Comparison of ENCODE assay signal across 1 cellular context in the genomic region with DNA sequence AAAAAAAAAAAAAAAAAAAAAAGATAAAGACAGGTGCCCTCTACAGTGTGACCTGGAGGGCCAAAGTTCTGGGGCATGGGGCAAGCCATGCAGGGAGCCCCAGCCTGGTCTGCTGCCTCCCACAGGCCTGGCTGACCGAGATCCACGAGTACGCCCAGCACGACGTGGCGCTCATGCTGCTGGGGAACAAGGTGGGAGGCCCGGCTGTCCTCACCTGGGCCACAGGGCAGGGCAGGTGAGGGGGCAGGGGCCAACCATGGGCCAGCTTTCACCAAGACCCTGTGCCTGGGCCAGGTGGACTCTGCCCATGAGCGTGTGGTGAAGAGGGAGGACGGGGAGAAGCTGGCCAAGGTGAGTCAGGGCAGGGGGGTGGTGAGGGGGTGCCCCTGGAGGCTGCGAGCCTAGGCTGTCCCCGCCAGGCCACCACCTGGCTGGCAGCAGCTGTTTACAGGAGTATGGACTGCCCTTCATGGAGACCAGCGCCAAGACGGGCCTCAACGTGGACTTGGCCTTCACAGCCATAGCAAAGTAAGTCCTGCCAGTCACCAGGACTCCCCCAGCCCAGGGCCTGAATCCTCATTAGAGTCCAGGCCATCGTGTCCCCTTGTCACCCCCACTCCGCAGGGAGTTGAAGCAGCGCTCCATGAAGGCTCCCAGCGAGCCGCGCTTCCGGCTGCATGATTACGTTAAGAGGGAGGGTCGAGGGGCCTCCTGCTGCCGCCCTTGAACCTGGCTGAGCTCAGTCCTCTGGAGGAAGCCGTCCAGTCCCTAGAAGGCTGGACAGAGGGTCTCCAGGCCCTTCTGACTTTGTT.
TF ChIP-seq lines count a peak whose summit lies in the region.

No MANE protein-coding gene starts in this region.

TF ChIP-seq in HepG2, 621 proteins besides CTCF, POLR2A, EP300 and RAD21 (continued from another document and continues in another):
- TF ChIP-seq, protein P1, sequence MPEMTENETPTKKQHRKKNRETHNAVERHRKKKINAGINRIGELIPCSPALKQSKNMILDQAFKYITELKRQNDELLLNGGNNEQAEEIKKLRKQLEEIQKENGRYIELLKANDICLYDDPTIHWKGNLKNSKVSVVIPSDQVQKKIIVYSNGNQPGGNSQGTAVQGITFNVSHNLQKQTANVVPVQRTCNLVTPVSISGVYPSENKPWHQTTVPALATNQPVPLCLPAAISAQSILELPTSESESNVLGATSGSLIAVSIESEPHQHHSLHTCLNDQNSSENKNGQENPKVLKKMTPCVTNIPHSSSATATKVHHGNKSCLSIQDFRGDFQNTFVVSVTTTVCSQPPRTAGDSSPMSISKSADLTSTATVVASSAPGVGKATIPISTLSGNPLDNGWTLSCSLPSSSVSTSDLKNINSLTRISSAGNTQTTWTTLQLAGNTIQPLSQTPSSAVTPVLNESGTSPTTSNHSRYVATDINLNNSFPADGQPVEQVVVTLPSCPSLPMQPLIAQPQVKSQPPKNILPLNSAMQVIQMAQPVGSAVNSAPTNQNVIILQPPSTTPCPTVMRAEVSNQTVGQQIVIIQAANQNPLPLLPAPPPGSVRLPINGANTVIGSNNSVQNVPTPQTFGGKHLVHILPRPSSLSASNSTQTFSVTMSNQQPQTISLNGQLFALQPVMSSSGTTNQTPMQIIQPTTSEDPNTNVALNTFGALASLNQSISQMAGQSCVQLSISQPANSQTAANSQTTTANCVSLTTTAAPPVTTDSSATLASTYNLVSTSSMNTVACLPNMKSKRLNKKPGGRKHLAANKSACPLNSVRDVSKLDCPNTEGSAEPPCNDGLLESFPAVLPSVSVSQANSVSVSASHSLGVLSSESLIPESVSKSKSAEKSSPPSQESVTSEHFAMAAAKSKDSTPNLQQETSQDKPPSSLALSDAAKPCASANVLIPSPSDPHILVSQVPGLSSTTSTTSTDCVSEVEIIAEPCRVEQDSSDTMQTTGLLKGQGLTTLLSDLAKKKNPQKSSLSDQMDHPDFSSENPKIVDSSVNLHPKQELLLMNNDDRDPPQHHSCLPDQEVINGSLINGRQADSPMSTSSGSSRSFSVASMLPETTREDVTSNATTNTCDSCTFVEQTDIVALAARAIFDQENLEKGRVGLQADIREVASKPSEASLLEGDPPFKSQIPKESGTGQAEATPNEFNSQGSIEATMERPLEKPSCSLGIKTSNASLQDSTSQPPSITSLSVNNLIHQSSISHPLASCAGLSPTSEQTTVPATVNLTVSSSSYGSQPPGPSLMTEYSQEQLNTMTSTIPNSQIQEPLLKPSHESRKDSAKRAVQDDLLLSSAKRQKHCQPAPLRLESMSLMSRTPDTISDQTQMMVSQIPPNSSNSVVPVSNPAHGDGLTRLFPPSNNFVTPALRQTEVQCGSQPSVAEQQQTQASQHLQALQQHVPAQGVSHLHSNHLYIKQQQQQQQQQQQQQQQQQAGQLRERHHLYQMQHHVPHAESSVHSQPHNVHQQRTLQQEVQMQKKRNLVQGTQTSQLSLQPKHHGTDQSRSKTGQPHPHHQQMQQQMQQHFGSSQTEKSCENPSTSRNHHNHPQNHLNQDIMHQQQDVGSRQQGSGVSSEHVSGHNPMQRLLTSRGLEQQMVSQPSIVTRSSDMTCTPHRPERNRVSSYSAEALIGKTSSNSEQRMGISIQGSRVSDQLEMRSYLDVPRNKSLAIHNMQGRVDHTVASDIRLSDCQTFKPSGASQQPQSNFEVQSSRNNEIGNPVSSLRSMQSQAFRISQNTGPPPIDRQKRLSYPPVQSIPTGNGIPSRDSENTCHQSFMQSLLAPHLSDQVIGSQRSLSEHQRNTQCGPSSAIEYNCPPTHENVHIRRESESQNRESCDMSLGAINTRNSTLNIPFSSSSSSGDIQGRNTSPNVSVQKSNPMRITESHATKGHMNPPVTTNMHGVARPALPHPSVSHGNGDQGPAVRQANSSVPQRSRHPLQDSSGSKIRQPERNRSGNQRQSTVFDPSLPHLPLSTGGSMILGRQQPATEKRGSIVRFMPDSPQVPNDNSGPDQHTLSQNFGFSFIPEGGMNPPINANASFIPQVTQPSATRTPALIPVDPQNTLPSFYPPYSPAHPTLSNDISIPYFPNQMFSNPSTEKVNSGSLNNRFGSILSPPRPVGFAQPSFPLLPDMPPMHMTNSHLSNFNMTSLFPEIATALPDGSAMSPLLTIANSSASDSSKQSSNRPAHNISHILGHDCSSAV (CRISPR knock-in tag; IDR thresholded peaks at IDR 0.05; ENCODE audit: borderline replicate concordance) = no peak
- TF ChIP-seq SSRP1 (CRISPR knock-in tag; IDR thresholded peaks at IDR 0.05) = peak; percentile 70; the same call in 1 of the 2 replicates
- TF ChIP-seq, protein P2, sequence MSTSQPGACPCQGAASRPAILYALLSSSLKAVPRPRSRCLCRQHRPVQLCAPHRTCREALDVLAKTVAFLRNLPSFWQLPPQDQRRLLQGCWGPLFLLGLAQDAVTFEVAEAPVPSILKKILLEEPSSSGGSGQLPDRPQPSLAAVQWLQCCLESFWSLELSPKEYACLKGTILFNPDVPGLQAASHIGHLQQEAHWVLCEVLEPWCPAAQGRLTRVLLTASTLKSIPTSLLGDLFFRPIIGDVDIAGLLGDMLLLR (CRISPR knock-in tag; IDR thresholded peaks at IDR 0.05) = 0 out of 2 replicates have a peak, but pooled peaks have one; percentile 20
- TF ChIP-seq, protein P3, sequence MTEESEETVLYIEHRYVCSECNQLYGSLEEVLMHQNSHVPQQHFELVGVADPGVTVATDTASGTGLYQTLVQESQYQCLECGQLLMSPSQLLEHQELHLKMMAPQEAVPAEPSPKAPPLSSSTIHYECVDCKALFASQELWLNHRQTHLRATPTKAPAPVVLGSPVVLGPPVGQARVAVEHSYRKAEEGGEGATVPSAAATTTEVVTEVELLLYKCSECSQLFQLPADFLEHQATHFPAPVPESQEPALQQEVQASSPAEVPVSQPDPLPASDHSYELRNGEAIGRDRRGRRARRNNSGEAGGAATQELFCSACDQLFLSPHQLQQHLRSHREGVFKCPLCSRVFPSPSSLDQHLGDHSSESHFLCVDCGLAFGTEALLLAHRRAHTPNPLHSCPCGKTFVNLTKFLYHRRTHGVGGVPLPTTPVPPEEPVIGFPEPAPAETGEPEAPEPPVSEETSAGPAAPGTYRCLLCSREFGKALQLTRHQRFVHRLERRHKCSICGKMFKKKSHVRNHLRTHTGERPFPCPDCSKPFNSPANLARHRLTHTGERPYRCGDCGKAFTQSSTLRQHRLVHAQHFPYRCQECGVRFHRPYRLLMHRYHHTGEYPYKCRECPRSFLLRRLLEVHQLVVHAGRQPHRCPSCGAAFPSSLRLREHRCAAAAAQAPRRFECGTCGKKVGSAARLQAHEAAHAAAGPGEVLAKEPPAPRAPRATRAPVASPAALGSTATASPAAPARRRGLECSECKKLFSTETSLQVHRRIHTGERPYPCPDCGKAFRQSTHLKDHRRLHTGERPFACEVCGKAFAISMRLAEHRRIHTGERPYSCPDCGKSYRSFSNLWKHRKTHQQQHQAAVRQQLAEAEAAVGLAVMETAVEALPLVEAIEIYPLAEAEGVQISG (CRISPR knock-in tag; IDR thresholded peaks at IDR 0.05) = peak; percentile 97
- TF ChIP-seq HNF4G (IDR thresholded peaks at IDR 0.05; ENCODE audit: borderline replicate concordance, low read depth, low read length) = peak; percentile 71
- no peak for TF ChIP-seq HNF4G (CRISPR knock-in tag; IDR thresholded peaks at IDR 0.05; ENCODE audit: borderline replicate concordance, low read depth)
- peak; percentile 100 for TF ChIP-seq AGO2 (optimal IDR thresholded peaks at IDR 0.05; ENCODE audit: low read depth, low read length)
- TF ChIP-seq CCDC6 (CRISPR knock-in tag; IDR thresholded peaks at IDR 0.05) = 0 out of 2 replicates have a peak, but pooled peaks have one; percentile 35
- TF ChIP-seq ZNF460 (CRISPR knock-in tag; IDR thresholded peaks at IDR 0.05; ENCODE audit: borderline replicate concordance) = no peak; the same call in 1 of the 2 replicates
- TF ChIP-seq POLR2AphosphoS5 (IDR thresholded peaks at IDR 0.05; ENCODE audit: low read depth, low read length) = peak; percentile 55; the same call in 1 of the 2 replicates
- TF ChIP-seq TAF15 (IDR thresholded peaks at IDR 0.05; ENCODE audit: low read depth, low read length, poor library complexity, severe bottlenecking) = peak; percentile 64
- peak; percentile 40; the same call in 1 of the 2 replicates for TF ChIP-seq ZNF563 (CRISPR knock-in tag; IDR thresholded peaks at IDR 0.05)
- TF ChIP-seq ZNF160 (CRISPR knock-in tag; IDR thresholded peaks at IDR 0.05) = peak; percentile 24; the same call in 1 of the 2 replicates
- TF ChIP-seq ZFP90 (CRISPR knock-in tag; IDR thresholded peaks at IDR 0.05; ENCODE audit: borderline replicate concordance) = no peak
- peak; percentile 77; the same call in 1 of the 2 replicates for TF ChIP-seq ESRRA (CRISPR knock-in tag; IDR thresholded peaks at IDR 0.05; ENCODE audit: low read depth)
- 0 out of 2 replicates have a peak, but pooled peaks have one; percentile 59 for TF ChIP-seq ZBTB7A (CRISPR knock-in tag; IDR thresholded peaks at IDR 0.05)
- no peak for TF ChIP-seq NONO (IDR thresholded peaks at IDR 0.05)
- peak; percentile 62; the same call in 1 of the 2 replicates for TF ChIP-seq NONO (CRISPR knock-in tag; conservative IDR thresholded peaks at IDR 0.05)
- no peak for TF ChIP-seq ARHGAP35 (CRISPR knock-in tag; IDR thresholded peaks at IDR 0.05; ENCODE audit: borderline replicate concordance)
- no peak for TF ChIP-seq STAG1 (CRISPR knock-in tag; IDR thresholded peaks at IDR 0.05)
- 0 out of 4 replicates have a peak, but pooled peaks of 1 of the 2 experiments have one; percentile 38 for TF ChIP-seq KLF16 (CRISPR knock-in tag; IDR thresholded peaks at IDR 0.05)
- TF ChIP-seq REXO4 (CRISPR knock-in tag; IDR thresholded peaks at IDR 0.05; ENCODE audit: borderline replicate concordance) = no peak
- TF ChIP-seq, protein P4, sequence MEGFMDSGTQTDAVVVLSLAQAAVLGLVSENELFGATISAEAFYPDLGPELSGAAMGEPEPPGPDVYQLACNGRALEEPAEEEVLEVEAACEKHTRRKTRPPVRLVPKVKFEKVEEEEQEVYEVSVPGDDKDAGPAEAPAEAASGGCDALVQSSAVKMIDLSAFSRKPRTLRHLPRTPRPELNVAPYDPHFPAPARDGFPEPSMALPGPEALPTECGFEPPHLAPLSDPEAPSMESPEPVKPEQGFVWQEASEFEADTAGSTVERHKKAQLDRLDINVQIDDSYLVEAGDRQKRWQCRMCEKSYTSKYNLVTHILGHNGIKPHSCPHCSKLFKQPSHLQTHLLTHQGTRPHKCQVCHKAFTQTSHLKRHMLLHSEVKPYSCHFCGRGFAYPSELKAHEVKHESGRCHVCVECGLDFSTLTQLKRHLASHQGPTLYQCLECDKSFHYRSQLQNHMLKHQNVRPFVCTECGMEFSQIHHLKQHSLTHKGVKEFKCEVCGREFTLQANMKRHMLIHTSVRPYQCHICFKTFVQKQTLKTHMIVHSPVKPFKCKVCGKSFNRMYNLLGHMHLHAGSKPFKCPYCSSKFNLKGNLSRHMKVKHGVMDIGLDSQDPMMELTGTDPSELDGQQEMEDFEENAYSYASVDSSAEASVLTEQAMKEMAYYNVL (CRISPR knock-in tag; IDR thresholded peaks at IDR 0.05; ENCODE audit: borderline replicate concordance) = peak; percentile 32; the same call in 1 of the 2 replicates
- no peak for TF ChIP-seq ZNF720 (CRISPR knock-in tag; IDR thresholded peaks at IDR 0.05)
- TF ChIP-seq KDM4B (CRISPR knock-in tag; IDR thresholded peaks at IDR 0.05) = no peak
- peak; percentile 48; the same call in 1 of the 2 replicates for TF ChIP-seq ZFY (CRISPR knock-in tag; IDR thresholded peaks at IDR 0.05)
- TF ChIP-seq, protein P5, sequence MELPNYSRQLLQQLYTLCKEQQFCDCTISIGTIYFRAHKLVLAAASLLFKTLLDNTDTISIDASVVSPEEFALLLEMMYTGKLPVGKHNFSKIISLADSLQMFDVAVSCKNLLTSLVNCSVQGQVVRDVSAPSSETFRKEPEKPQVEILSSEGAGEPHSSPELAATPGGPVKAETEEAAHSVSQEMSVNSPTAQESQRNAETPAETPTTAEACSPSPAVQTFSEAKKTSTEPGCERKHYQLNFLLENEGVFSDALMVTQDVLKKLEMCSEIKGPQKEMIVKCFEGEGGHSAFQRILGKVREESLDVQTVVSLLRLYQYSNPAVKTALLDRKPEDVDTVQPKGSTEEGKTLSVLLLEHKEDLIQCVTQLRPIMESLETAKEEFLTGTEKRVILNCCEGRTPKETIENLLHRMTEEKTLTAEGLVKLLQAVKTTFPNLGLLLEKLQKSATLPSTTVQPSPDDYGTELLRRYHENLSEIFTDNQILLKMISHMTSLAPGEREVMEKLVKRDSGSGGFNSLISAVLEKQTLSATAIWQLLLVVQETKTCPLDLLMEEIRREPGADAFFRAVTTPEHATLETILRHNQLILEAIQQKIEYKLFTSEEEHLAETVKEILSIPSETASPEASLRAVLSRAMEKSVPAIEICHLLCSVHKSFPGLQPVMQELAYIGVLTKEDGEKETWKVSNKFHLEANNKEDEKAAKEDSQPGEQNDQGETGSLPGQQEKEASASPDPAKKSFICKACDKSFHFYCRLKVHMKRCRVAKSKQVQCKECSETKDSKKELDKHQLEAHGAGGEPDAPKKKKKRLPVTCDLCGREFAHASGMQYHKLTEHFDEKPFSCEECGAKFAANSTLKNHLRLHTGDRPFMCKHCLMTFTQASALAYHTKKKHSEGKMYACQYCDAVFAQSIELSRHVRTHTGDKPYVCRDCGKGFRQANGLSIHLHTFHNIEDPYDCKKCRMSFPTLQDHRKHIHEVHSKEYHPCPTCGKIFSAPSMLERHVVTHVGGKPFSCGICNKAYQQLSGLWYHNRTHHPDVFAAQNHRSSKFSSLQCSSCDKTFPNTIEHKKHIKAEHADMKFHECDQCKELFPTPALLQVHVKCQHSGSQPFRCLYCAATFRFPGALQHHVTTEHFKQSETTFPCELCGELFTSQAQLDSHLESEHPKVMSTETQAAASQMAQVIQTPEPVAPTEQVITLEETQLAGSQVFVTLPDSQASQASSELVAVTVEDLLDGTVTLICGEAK (IDR thresholded peaks at IDR 0.05) = no peak
- TF ChIP-seq, protein P5 (CRISPR knock-in tag; IDR thresholded peaks at IDR 0.05) = no peak; the same call in 1 of the 2 replicates
- TF ChIP-seq BORCS8-MEF2B (CRISPR knock-in tag; IDR thresholded peaks at IDR 0.05) = no peak
